In the genomic region with DNA sequence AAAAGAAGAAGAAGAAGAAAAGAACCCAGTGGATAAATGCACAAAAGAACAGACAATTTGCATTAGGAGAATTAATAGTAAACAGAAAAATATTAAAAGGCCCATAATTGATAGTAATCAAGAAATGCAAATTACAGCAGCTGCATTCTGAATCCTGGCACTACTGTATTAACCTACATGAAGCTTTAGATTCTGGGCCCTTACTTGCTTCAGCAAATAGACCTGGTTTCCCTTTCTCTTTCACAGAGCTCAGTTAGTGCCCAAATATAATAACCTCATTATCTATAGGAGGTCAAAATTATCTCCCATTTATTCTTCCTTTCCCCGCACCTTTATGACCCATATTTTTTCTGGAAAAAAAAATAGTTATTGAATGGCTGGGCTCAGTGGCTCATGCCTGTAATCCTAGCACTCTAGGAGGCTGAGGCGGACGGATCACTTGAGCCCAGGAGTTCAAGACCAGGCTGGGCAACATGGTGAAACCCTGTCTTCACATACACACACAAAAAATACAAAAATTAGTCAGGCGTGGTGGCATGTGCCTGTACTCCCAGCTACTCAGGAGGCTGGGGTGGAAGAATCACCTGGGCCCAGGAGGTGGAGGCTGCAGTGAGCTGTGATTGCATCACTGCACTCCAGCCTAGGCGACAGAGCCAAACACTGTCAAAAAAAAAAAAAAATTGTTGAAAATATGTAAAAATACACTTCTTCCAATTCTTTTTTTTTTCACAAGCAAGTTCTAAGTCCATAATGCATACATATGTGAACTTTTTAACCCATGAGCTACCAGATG, we compare ENCODE assay signal across 26 cellular contexts. TPM values are rescaled to one million over a fixed set of nuclear protein-coding genes. Genes with fewer than 3 reads are reported as not detected.
DNase-seq lines count a peak whose midpoint lies in the region; ATAC-seq, FAIRE-seq and TF ChIP-seq lines count a peak whose summit lies in the region.
"Had no signal": no experiment of that assay in that cellular context is flagged by ENCODE, and none has a peak within 500 bp of the region (broad histone marks: within the 10 kb centered on the region; RNA-seq: fewer than 3 reads in every experiment).

No MANE protein-coding gene starts in this region.

- no peaks in the 10 kb centered on the region for H3K4me1 ChIP-seq in HepG2 (ENCODE audit: insufficient read depth, low read length)
- H3K4me1 ChIP-seq in right lobe of liver, result no peaks in the 10 kb centered on the region
- no peaks in the 10 kb centered on the region for H3K4me1 ChIP-seq in endodermal cell (ENCODE audit: control insufficient read depth, insufficient read depth, low read length)
- H3K4me1 ChIP-seq: neural progenitor cell, upper lobe of right lung had no signal

- CTCF ChIA-PET in HepG2 (lab: Yijun Ruan, JAX; ENCODE audit: low intra/inter-chr PET ratio, low total read pairs), result no interaction called here

- DNase-seq in HepG2 (ENCODE audit: low spot score) (no peak), right lobe of liver (no peak), endodermal cell (no peak), sciatic nerve (ENCODE audit: low spot score) (no peak), dermis blood vessel endothelial cell (no peak)
- DNase-seq: activated CD8-positive, alpha-beta memory T cell treated with anti-CD3 and anti-CD28 coated beads, Interleukin-2, amount 50 U/mL, for 4 hours; caudate nucleus; COR-L47; DND-41; NCI-H1092 treated with DMSO at 0.1 percent for 48 hours; NCI-H2029; NCI-H2227 treated with DMSO at 0.1 percent for 48 hours; NCI-H69; substantia nigra; upper lobe of right lung; WERI-Rb-1 had no signal

- no peaks in the 10 kb centered on the region for H4K20me1 ChIP-seq in HepG2 (ENCODE audit: insufficient read depth, low read length)

- no peak for TF ChIP-seq POLR2A in HepG2 (IDR thresholded peaks at IDR 0.05; ENCODE audit: insufficient read depth in 1 of 2, low read depth in 2 of 2, low read length in 2 of 2)
- no peak for TF ChIP-seq POLR2A in right lobe of liver (IDR thresholded peaks at IDR 0.05)
- TF ChIP-seq POLR2A in GM18505 (IDR thresholded peaks at IDR 0.05; ENCODE audit: borderline replicate concordance, extremely low read depth, insufficient read depth, insufficient read length), result no peak

- no peak overlapping the region for H3K4me2 ChIP-seq in HepG2 (ENCODE audit: low read depth, low read length)
- H3K4me2 ChIP-seq: neural progenitor cell had no signal

- TF ChIP-seq RAD21 in HepG2 (CRISPR knock-in tag; IDR thresholded peaks at IDR 0.05), result no peak

- no peak overlapping the region for H3K4me3 ChIP-seq in HepG2 (replicated peaks in 1 of 3; ENCODE audit: insufficient read depth in 1 of 3, low read depth in 2 of 3, low read length in 3 of 3)
- no peak overlapping the region for H3K4me3 ChIP-seq in right lobe of liver
- no peak overlapping the region for H3K4me3 ChIP-seq in endodermal cell (ENCODE audit: low read length)
- H3K4me3 ChIP-seq: neural progenitor cell, upper lobe of right lung had no signal

- no peak overlapping the region for H3K27ac ChIP-seq in HepG2 (ENCODE audit: extremely low read length, insufficient read depth, low read length)
- H3K27ac ChIP-seq in right lobe of liver, result no peak overlapping the region
- no peak overlapping the region for H3K27ac ChIP-seq in endodermal cell (ENCODE audit: low read depth, low read length)
- H3K27ac ChIP-seq: neural progenitor cell, upper lobe of right lung, WERI-Rb-1 had no signal

- TF ChIP-seq EP300 in HepG2 (IDR thresholded peaks at IDR 0.05; ENCODE audit: low read depth in 2 of 2, low read length in 2 of 2) (no peak), HepG2 (CRISPR knock-in tag; IDR thresholded peaks at IDR 0.05; ENCODE audit: borderline replicate concordance) (no peak)

- no peaks in the 10 kb centered on the region for H3K79me2 ChIP-seq in HepG2 (ENCODE audit: insufficient read depth, low read length)

- no peak overlapping the region for H3K9ac ChIP-seq in HepG2 (ENCODE audit: insufficient read depth, low read depth, low read length)
- no peak overlapping the region for H3K9ac ChIP-seq in endodermal cell (ENCODE audit: extremely low read depth, low read length, poor library complexity, severe bottlenecking)
- H3K9ac ChIP-seq: neural progenitor cell had no signal

- H3K4me1 Mint-ChIP-seq in IgD-negative memory B cell (peaks cover 30 to 34% (median 33%) of the 10 kb centered on the region in 3 donors), endodermal cell (peaks cover 3% of the 10 kb centered on the region)
- H3K4me1 Mint-ChIP-seq: activated T-helper 17 cell treated with anti-CD3 and anti-CD28 coated beads, Interleukin-2, amount 50 U/mL, for 72 hours; neural progenitor cell had no signal

- FAIRE-seq in HepG2 (lab: Jason Lieb, UNC), result no peak
- FAIRE-seq: astrocyte, keratinocyte had no signal

- in situ Hi-C loops in HepG2 (cut with HindIII; ENCODE audit: extremely low pct_ligation_motif_present, low pct_unique_long_range_greater_than_20kb), result no loop called here

- H3K27ac Mint-ChIP-seq in IgD-negative memory B cell (peak overlapping the region in 2 of 3 donors; percentile 79 to 84), endodermal cell (peak overlapping the region; percentile 42)
- H3K27ac Mint-ChIP-seq: activated naive CD4-positive, alpha-beta T cell treated with anti-CD3 and anti-CD28 coated beads, Interleukin-2, amount 50 U/mL, for 72 hours; activated T-helper 17 cell treated with anti-CD3 and anti-CD28 coated beads, Interleukin-2, amount 50 U/mL, for 72 hours; dendritic cell treated with granulocyte-macrophage colony-stimulating factor and Interleukin-4, amounts not matched to agents 40 ng/mL and 50 ng/mL, for 4 days had no signal

- ATAC-seq in HepG2, result no peak
- ATAC-seq in right lobe of liver, result no peak
- ATAC-seq in GM18505 (IDR thresholded peaks at IDR 0.05; ENCODE audit: unreplicated experiment), result no peak
- ATAC-seq in GM19463 (IDR thresholded peaks at IDR 0.05; ENCODE audit: unreplicated experiment), result no peak
- ATAC-seq in sciatic nerve, result no peak
- ATAC-seq: activated naive CD4-positive, alpha-beta T cell treated with anti-CD3 and anti-CD28 coated beads, Interleukin-2, amount 50 U/mL, for 72 hours; activated T-helper 17 cell treated with anti-CD3 and anti-CD28 coated beads, Interleukin-2, amount 50 U/mL, for 72 hours; Right ventricle myocardium inferior had no signal

- POLR2A ChIA-PET in HepG2 (lab: Yijun Ruan, JAX), result no interaction called here

- H2AFZ ChIP-seq in HepG2 (ENCODE audit: low read length), result no peak overlapping the region
- H2AFZ ChIP-seq: neural progenitor cell had no signal

- intact Hi-C loops in HepG2 (cut with micrococcal nuclease; ENCODE audit: unreplicated experiment), result no loop called here
- intact Hi-C loops in right lobe of liver (cut with DNase I), result no loop called here
- intact Hi-C loops in sciatic nerve (cut with DNase I), result no loop called here

- WGBS in HepG2 (ENCODE audit: low lambda C conversion rate), result 40% methylated on average over 5 of the region's 5 CpGs
- WGBS in right lobe of liver (ENCODE audit: insufficient coverage, low coverage, low lambda C conversion rate, missing lambda C conversion rate), result 79% methylated on average over 5 of the region's 5 CpGs
- 50 to 88% methylated on average over 1 to 3 of the region's 5 CpGs for WGBS in endodermal cell (ENCODE audit: insufficient coverage in 1 of 2, insufficient read length in 1 of 2), 2 experiments

- peak overlapping the region in 3 of 4 donors; percentile 52 to 70 (median 65) for H3K4me3 Mint-ChIP-seq in IgD-negative memory B cell
- no peak overlapping the region for H3K4me3 Mint-ChIP-seq in endodermal cell
- H3K4me3 Mint-ChIP-seq: activated T-helper 17 cell treated with anti-CD3 and anti-CD28 coated beads, Interleukin-2, amount 50 U/mL, for 72 hours; dendritic cell treated with granulocyte-macrophage colony-stimulating factor and Interleukin-4, amounts not matched to agents 40 ng/mL and 50 ng/mL, for 4 days; neural progenitor cell had no signal

- H3K9me3 Mint-ChIP-seq in IgD-negative memory B cell (no peaks in the 10 kb centered on the region), endodermal cell (no peaks in the 10 kb centered on the region)
- H3K9me3 Mint-ChIP-seq: activated naive CD4-positive, alpha-beta T cell treated with anti-CD3 and anti-CD28 coated beads, Interleukin-2, amount 50 U/mL, for 72 hours; activated T-helper 17 cell treated with anti-CD3 and anti-CD28 coated beads, Interleukin-2, amount 50 U/mL, for 72 hours; dendritic cell treated with granulocyte-macrophage colony-stimulating factor and Interleukin-4, amounts not matched to agents 40 ng/mL and 50 ng/mL, for 4 days; neural progenitor cell had no signal

- H3K9me3 ChIP-seq in HepG2 (ENCODE audit: low read length), result no peaks in the 10 kb centered on the region
- no peaks in the 10 kb centered on the region for H3K9me3 ChIP-seq in right lobe of liver
- H3K9me3 ChIP-seq in endodermal cell (ENCODE audit: control insufficient read depth, low read length), result no peaks in the 10 kb centered on the region
- H3K9me3 ChIP-seq: upper lobe of right lung had no signal

- H3K27me3 Mint-ChIP-seq in IgD-negative memory B cell, result no peaks in the 10 kb centered on the region
- H3K27me3 Mint-ChIP-seq in endodermal cell (ENCODE audit: insufficient read depth), result no peaks in the 10 kb centered on the region
- H3K27me3 Mint-ChIP-seq: activated T-helper 17 cell treated with anti-CD3 and anti-CD28 coated beads, Interleukin-2, amount 50 U/mL, for 72 hours; dendritic cell treated with granulocyte-macrophage colony-stimulating factor and Interleukin-4, amounts not matched to agents 40 ng/mL and 50 ng/mL, for 4 days had no signal

- no peak for TF ChIP-seq CTCF in HepG2 (CRISPR knock-in tag; IDR thresholded peaks at IDR 0.05)
- no peak for TF ChIP-seq CTCF in right lobe of liver (IDR thresholded peaks at IDR 0.05)
- no peak for TF ChIP-seq CTCF in endodermal cell (conservative IDR thresholded peaks at IDR 0.05)

- no TSS peak for BruUV-seq in HepG2 (replicated peaks; lab: Mats Ljungman, UMichigan)

- H3K36me3 Mint-ChIP-seq in IgD-negative memory B cell (no peaks in the 10 kb centered on the region), endodermal cell (ENCODE audit: low read depth) (no peaks in the 10 kb centered on the region)
- H3K36me3 Mint-ChIP-seq: activated naive CD4-positive, alpha-beta T cell treated with anti-CD3 and anti-CD28 coated beads, Interleukin-2, amount 50 U/mL, for 72 hours; neural progenitor cell had no signal

- no peaks in the 10 kb centered on the region for H3K27me3 ChIP-seq in HepG2 (ENCODE audit: control insufficient read depth in 1 of 2, insufficient read depth in 2 of 2, low read length in 2 of 2)
- H3K27me3 ChIP-seq in right lobe of liver, result no peaks in the 10 kb centered on the region
- no peaks in the 10 kb centered on the region for H3K27me3 ChIP-seq in endodermal cell (ENCODE audit: control insufficient read depth, insufficient read depth, low read length, poor library complexity, severe bottlenecking)
- H3K27me3 ChIP-seq: neural progenitor cell, upper lobe of right lung had no signal

- no peaks in the 10 kb centered on the region for H3K36me3 ChIP-seq in HepG2 (replicated peaks in 1 of 2; ENCODE audit: control insufficient read depth in 1 of 2, insufficient read depth in 2 of 2, low read length in 2 of 2)
- no peaks in the 10 kb centered on the region for H3K36me3 ChIP-seq in right lobe of liver
- no peaks in the 10 kb centered on the region for H3K36me3 ChIP-seq in endodermal cell (ENCODE audit: control insufficient read depth, insufficient read depth, low read length)
- H3K36me3 ChIP-seq: neural progenitor cell, upper lobe of right lung, WERI-Rb-1 had no signal

RNA-seq across cellular contexts. Expression of a gene that starts 36.0 kb away (rescaled TPM):
- total RNA-seq in HepG2 (2016; rRNA removed; fragmentation: Illumina TruSeq; extraction: Trizol), result 13.8 and 18.5 TPM in 2 replicates
- total RNA-seq in HepG2 (2016; cell fraction: cytosol; rRNA removed; fragmentation: Illumina TruSeq; extraction: Trizol; ENCODE audit: low read depth), result 2.4 and 2.7 TPM in 2 replicates
- 12.7 and 17.4 TPM in 2 replicates for total RNA-seq in HepG2 (2016; cell fraction: insoluble cytoplasmic fraction; rRNA removed; fragmentation: Illumina TruSeq; extraction: Trizol)
- total RNA-seq in HepG2 (2016; cell fraction: membrane; rRNA removed; fragmentation: Illumina TruSeq; extraction: Trizol), result 9.7 and 10.0 TPM in 2 replicates
- total RNA-seq in HepG2 (2016; cell fraction: nucleus; rRNA removed; fragmentation: Illumina TruSeq; extraction: Trizol), result 9.3 and 9.7 TPM in 2 replicates
- 3.6 and 4.6 TPM in 2 replicates for polyA plus RNA-seq in HepG2 (2011; rRNA removed)
- polyA plus RNA-seq in HepG2 (2011; cell fraction: cytosol; rRNA removed), result 3.8 and 6.8 TPM in 2 replicates
- polyA plus RNA-seq in HepG2 (2011; cell fraction: nucleus; rRNA removed), result 1.4 and 3.6 TPM in 2 replicates
- polyA plus RNA-seq in HepG2 (2012), result 5.0 and 6.6 TPM in 2 replicates
- polyA plus RNA-seq in HepG2 (2016; cell fraction: cytosol; fragmentation: Illumina TruSeq; extraction: Trizol; ENCODE audit: low read depth), result 1.0 and 1.1 TPM in 2 replicates
- polyA plus RNA-seq in HepG2 (2016; cell fraction: insoluble cytoplasmic fraction; fragmentation: Illumina TruSeq; extraction: Trizol; ENCODE audit: low read depth), result 14.5 and 14.6 TPM in 2 replicates
- 4.6 TPM in 2 replicates for polyA plus RNA-seq in HepG2 (2016; cell fraction: membrane; fragmentation: Illumina TruSeq; extraction: Trizol; ENCODE audit: low read depth)
- 7.6 and 7.8 TPM in 2 replicates for polyA plus RNA-seq in HepG2 (2016; cell fraction: nucleus; fragmentation: Illumina TruSeq; extraction: Trizol; ENCODE audit: insufficient read depth, low read depth)
- polyA minus RNA-seq in HepG2 (2011; rRNA and poly(A)+ RNA removed; ENCODE audit: low replicate concordance), result 0.63 and 5.2 TPM in 2 replicates
- polyA minus RNA-seq in HepG2 (2011; cell fraction: cytosol; rRNA and poly(A)+ RNA removed), result 2.9 and 6.4 TPM in 2 replicates
- 3.2 and 7.1 TPM in 2 replicates for polyA minus RNA-seq in HepG2 (2011; cell fraction: nucleus; rRNA and poly(A)+ RNA removed)
- 100 to 1,000 TPM in 4 of 6 experiments, 10 to 100 TPM in 2; 36.2 to 197 (median 141) TPM for total RNA-seq in right lobe of liver
- polyA plus RNA-seq in IgD-negative memory B cell, result 174 TPM
- total RNA-seq in endodermal cell, result 1 to 10 TPM; 1.3 to 5.2 TPM
- 0.75 TPM for polyA plus RNA-seq in endodermal cell (2013, experiment 1 of 2)
- 0.87 TPM for polyA plus RNA-seq in endodermal cell (2013, experiment 2 of 2)
- 13.8 TPM for total RNA-seq in sciatic nerve
- 0.14 TPM in 1 of 2 replicates, not detected in the other for total RNA-seq in dermis blood vessel endothelial cell
- polyA plus RNA-seq: keratinocyte had no signal
